In genomic region chr16:70383421-70383960, GRCh38 we compare ENCODE assay signal across 14 cellular contexts.
"Had no signal": no experiment of that assay in that cellular context is flagged by ENCODE, and none has a peak within 500 bp of the region (broad histone marks: within the 10 kb centered on the region; RNA-seq: fewer than 3 reads in every experiment).

No MANE protein-coding gene starts in this region.

- H3K4me3 Mint-ChIP-seq: activated CD4-positive, alpha-beta T cell treated with anti-CD3 and anti-CD28 coated beads for 36 hours had no signal

- H3K27ac Mint-ChIP-seq: activated CD4-positive, alpha-beta T cell treated with anti-CD3 and anti-CD28 coated beads for 36 hours; activated T-helper 2 cell treated with anti-CD3 and anti-CD28 coated beads, Interferon-gamma antibody, Interleukin-2, Interleukin-4, amounts not matched to agents 10 μg/mL and 5 μg/mL and 100 μg/mL, durations not matched to agents 14 hours and 24 hours and 36 hours had no signal

- H3K27me3 Mint-ChIP-seq: activated CD4-positive, alpha-beta T cell treated with anti-CD3 and anti-CD28 coated beads for 36 hours; activated CD8-positive, alpha-beta T cell treated with anti-CD3 and anti-CD28 coated beads for 36 hours had no signal

- H3K36me3 ChIP-seq: colonic mucosa, thyroid gland, uterus had no signal

- H3K27ac ChIP-seq: ascending aorta, cardiac muscle cell, colonic mucosa, neutrophil, thyroid gland, uterus, WERI-Rb-1 had no signal

- H3K4me1 ChIP-seq: uterus had no signal

- H3K9me3 Mint-ChIP-seq: activated CD8-positive, alpha-beta T cell treated with anti-CD3 and anti-CD28 coated beads for 36 hours; activated T-helper 2 cell treated with anti-CD3 and anti-CD28 coated beads, Interferon-gamma antibody, Interleukin-2, Interleukin-4, amounts not matched to agents 10 μg/mL and 5 μg/mL and 100 μg/mL, durations not matched to agents 14 hours and 24 hours and 36 hours had no signal

- H3K4me3 ChIP-seq: ascending aorta, cardiac muscle cell, colonic mucosa, thyroid gland, uterus had no signal

- H3K9me3 ChIP-seq: ascending aorta, colonic mucosa, neutrophil, thyroid gland, uterus had no signal

- H3K27me3 ChIP-seq: ascending aorta, cardiac muscle cell, colonic mucosa, neutrophil, thyroid gland, uterus had no signal

- DNase-seq: activated CD4-positive, alpha-beta T cell treated with anti-CD3 and anti-CD28 coated beads for 36 hours; activated CD8-positive, alpha-beta T cell treated with anti-CD3 and anti-CD28 coated beads for 36 hours; colonic mucosa; foreskin melanocyte; mesendoderm; small intestine; T1000; thyroid gland; uterus; WERI-Rb-1 had no signal

- ATAC-seq: activated CD4-positive, alpha-beta T cell treated with anti-CD3 and anti-CD28 coated beads for 36 hours; activated CD8-positive, alpha-beta T cell treated with anti-CD3 and anti-CD28 coated beads for 36 hours had no signal
